In genomic region chr2:113966171-113966570, GRCh38 we compare ENCODE assay signal across 14 cellular contexts.
A peak's percentile ranks its signal among the peaks of the same experiment; 100 is the strongest.
DNase-seq lines count a peak whose midpoint lies in the region; ATAC-seq, FAIRE-seq and TF ChIP-seq lines count a peak whose summit lies in the region.
"Had no signal": no experiment of that assay in that cellular context is flagged by ENCODE, and none has a peak within 500 bp of the region (broad histone marks: within the 10 kb centered on the region; RNA-seq: fewer than 3 reads in every experiment).

No MANE protein-coding gene starts in this region.

- H3K36me3 Mint-ChIP-seq in activated CD8-positive, alpha-beta T cell treated with anti-CD3 and anti-CD28 coated beads for 36 hours (ENCODE audit: low read depth), result peaks cover 6% of the 10 kb centered on the region
- peaks cover 35% of the 10 kb centered on the region for H3K36me3 Mint-ChIP-seq in activated CD8-positive, alpha-beta T cell treated with anti-CD3 and anti-CD28 coated beads, Interleukin-2, amount 10 ng/mL, durations not matched to agents 7 days and 5 days (ENCODE audit: low read depth)
- H3K36me3 Mint-ChIP-seq in natural killer cell treated with Interleukin-12 subunit alpha and Interleukin-12 subunit beta and Interleukin-15 and Interleukin-18, amount 100 ng/mL, for 72 hours, result peaks cover 6% of the 10 kb centered on the region
- H3K36me3 Mint-ChIP-seq: activated naive CD4-positive, alpha-beta T cell treated with anti-CD3 and anti-CD28 coated beads, Interleukin-2, amount 50 U/mL, for 72 hours had no signal

- intact Hi-C loops in activated CD8-positive, alpha-beta T cell treated with anti-CD3 and anti-CD28 coated beads for 36 hours (cut with micrococcal nuclease), result no loop called here

- peak overlapping the region; percentile 96 for H3K27ac ChIP-seq in VCaP
- H3K27ac ChIP-seq: skin epidermis had no signal

- H3K9me3 Mint-ChIP-seq in activated CD8-positive, alpha-beta T cell treated with anti-CD3 and anti-CD28 coated beads for 36 hours, result no peaks in the 10 kb centered on the region
- no peaks in the 10 kb centered on the region for H3K9me3 Mint-ChIP-seq in activated CD8-positive, alpha-beta T cell treated with anti-CD3 and anti-CD28 coated beads, Interleukin-2, amount 10 ng/mL, durations not matched to agents 7 days and 5 days (ENCODE audit: insufficient read depth)
- no peaks in the 10 kb centered on the region for H3K9me3 Mint-ChIP-seq in natural killer cell treated with Interleukin-12 subunit alpha and Interleukin-12 subunit beta and Interleukin-15 and Interleukin-18, amount 100 ng/mL, for 72 hours
- H3K9me3 Mint-ChIP-seq: activated naive CD4-positive, alpha-beta T cell treated with anti-CD3 and anti-CD28 coated beads, Interleukin-2, amount 50 U/mL, for 72 hours; dendritic cell treated with granulocyte-macrophage colony-stimulating factor and Interleukin-4, amounts not matched to agents 40 ng/mL and 50 ng/mL, for 4 days had no signal

- CTCF ChIA-PET in activated CD8-positive, alpha-beta T cell treated with anti-CD3 and anti-CD28 coated beads for 36 hours (lab: Charles Lee), result interaction anchor here (0.8 to 2.0 kb wide), 13 partner anchors 12 to 585 kb away, joined by 3 to 8 read pairs (median 4); partner anchors contain the start of gene SLC35F5
- CTCF ChIA-PET in activated CD8-positive, alpha-beta T cell treated with anti-CD3 and anti-CD28 coated beads, Interleukin-2, amount 10 ng/mL, durations not matched to agents 7 days and 5 days (lab: Charles Lee), result interaction anchor here (1.1 to 3.7 kb wide), 10 partner anchors 9 to 585 kb away, joined by 3 to 18 read pairs (median 4); no protein-coding TSS in a partner anchor

- peaks cover 13% of the 10 kb centered on the region for H3K4me1 Mint-ChIP-seq in activated CD8-positive, alpha-beta T cell treated with anti-CD3 and anti-CD28 coated beads for 36 hours (ENCODE audit: low read depth)
- peaks cover 2% of the 10 kb centered on the region for H3K4me1 Mint-ChIP-seq in activated CD8-positive, alpha-beta T cell treated with anti-CD3 and anti-CD28 coated beads, Interleukin-2, amount 10 ng/mL, durations not matched to agents 7 days and 5 days (ENCODE audit: low read depth)
- peaks cover 11 to 27% of the 10 kb centered on the region in 2 donors for H3K4me1 Mint-ChIP-seq in natural killer cell treated with Interleukin-12 subunit alpha and Interleukin-12 subunit beta and Interleukin-15 and Interleukin-18, amount 100 ng/mL, for 72 hours (ENCODE audit: low read depth in 2 of 2)

- no peak for TF ChIP-seq CTCF in activated CD8-positive, alpha-beta T cell treated with anti-CD3 and anti-CD28 coated beads for 36 hours (IDR thresholded peaks at IDR 0.05)
- no peak for TF ChIP-seq CTCF in VCaP (conservative IDR thresholded peaks at IDR 0.05)

- TF ChIP-seq POLR2A in GM12892 (IDR thresholded peaks at IDR 0.05; ENCODE audit: low read depth, low read length), result no peak

- POLR2A ChIA-PET in activated CD8-positive, alpha-beta T cell treated with anti-CD3 and anti-CD28 coated beads for 36 hours (lab: Charles Lee), result interaction anchor here (0.6 to 1.2 kb wide), 2 partner anchors 22 to 56 kb away, joined by 4 read pairs; no protein-coding TSS in a partner anchor
- POLR2A ChIA-PET in activated CD8-positive, alpha-beta T cell treated with anti-CD3 and anti-CD28 coated beads, Interleukin-2, amount 10 ng/mL, durations not matched to agents 7 days and 5 days (lab: Charles Lee), result interaction anchor here (1.0 kb wide), 1 partner anchor 19 kb away, joined by 3 read pairs; no protein-coding TSS in a partner anchor

- ATAC-seq in activated CD8-positive, alpha-beta T cell treated with anti-CD3 and anti-CD28 coated beads for 36 hours, result no peak
- no peak for ATAC-seq in activated CD8-positive, alpha-beta T cell treated with anti-CD3 and anti-CD28 coated beads, Interleukin-2, amount 10 ng/mL, durations not matched to agents 7 days and 5 days
- ATAC-seq in natural killer cell treated with Interleukin-12 subunit alpha and Interleukin-12 subunit beta and Interleukin-15 and Interleukin-18, amount 100 ng/mL, for 72 hours, result no peak
- ATAC-seq in HG03139 (IDR thresholded peaks at IDR 0.05; ENCODE audit: unreplicated experiment), result no peak

- H3K27ac Mint-ChIP-seq in activated CD8-positive, alpha-beta T cell treated with anti-CD3 and anti-CD28 coated beads for 36 hours, result peak overlapping the region; percentile 34
- H3K27ac Mint-ChIP-seq in activated CD8-positive, alpha-beta T cell treated with anti-CD3 and anti-CD28 coated beads, Interleukin-2, amount 10 ng/mL, durations not matched to agents 7 days and 5 days, result no peak overlapping the region
- peak overlapping the region; percentile 23 to 58 for H3K27ac Mint-ChIP-seq in natural killer cell treated with Interleukin-12 subunit alpha and Interleukin-12 subunit beta and Interleukin-15 and Interleukin-18, amount 100 ng/mL, for 72 hours
- H3K27ac Mint-ChIP-seq: dendritic cell treated with granulocyte-macrophage colony-stimulating factor and Interleukin-4, amounts not matched to agents 40 ng/mL and 50 ng/mL, for 4 days had no signal

- no peak for DNase-seq in activated CD8-positive, alpha-beta T cell treated with anti-CD3 and anti-CD28 coated beads for 36 hours
- DNase-seq in activated CD8-positive, alpha-beta T cell treated with anti-CD3 and anti-CD28 coated beads, Interleukin-2, amount 10 ng/mL, durations not matched to agents 7 days and 5 days, result no peak
- DNase-seq in GM12892 (ENCODE audit: insufficient read length) (no peak), hypothalamus (lab: John Stamatoyannopoulos, UW) (no peak), HPDE6-E6E7 (ENCODE audit: extremely low spot score) (no peak)
- DNase-seq in natural killer cell treated with Interleukin-12 subunit alpha and Interleukin-12 subunit beta and Interleukin-15 and Interleukin-18, amount 100 ng/mL, for 72 hours (ENCODE audit: low spot score), result no peak
- DNase-seq: caudate nucleus, substantia nigra had no signal

- peak; percentile 5 for FAIRE-seq in GM12892 (lab: Jason Lieb, UNC)
- FAIRE-seq: A204.1 had no signal

- H3K4me3 Mint-ChIP-seq in activated CD8-positive, alpha-beta T cell treated with anti-CD3 and anti-CD28 coated beads for 36 hours, result no peak overlapping the region
- H3K4me3 Mint-ChIP-seq in activated CD8-positive, alpha-beta T cell treated with anti-CD3 and anti-CD28 coated beads, Interleukin-2, amount 10 ng/mL, durations not matched to agents 7 days and 5 days, result no peak overlapping the region
- H3K4me3 Mint-ChIP-seq in natural killer cell treated with Interleukin-12 subunit alpha and Interleukin-12 subunit beta and Interleukin-15 and Interleukin-18, amount 100 ng/mL, for 72 hours, result no peak overlapping the region
- H3K4me3 Mint-ChIP-seq: dendritic cell treated with granulocyte-macrophage colony-stimulating factor and Interleukin-4, amounts not matched to agents 40 ng/mL and 50 ng/mL, for 4 days had no signal

- no peaks in the 10 kb centered on the region for H3K27me3 Mint-ChIP-seq in activated CD8-positive, alpha-beta T cell treated with anti-CD3 and anti-CD28 coated beads for 36 hours
- no peaks in the 10 kb centered on the region for H3K27me3 Mint-ChIP-seq in activated CD8-positive, alpha-beta T cell treated with anti-CD3 and anti-CD28 coated beads, Interleukin-2, amount 10 ng/mL, durations not matched to agents 7 days and 5 days (ENCODE audit: low read depth)
- H3K27me3 Mint-ChIP-seq in natural killer cell treated with Interleukin-12 subunit alpha and Interleukin-12 subunit beta and Interleukin-15 and Interleukin-18, amount 100 ng/mL, for 72 hours, result no peaks in the 10 kb centered on the region
- H3K27me3 Mint-ChIP-seq: dendritic cell treated with granulocyte-macrophage colony-stimulating factor and Interleukin-4, amounts not matched to agents 40 ng/mL and 50 ng/mL, for 4 days had no signal
